In genomic region chr3:15269091-15269989, GRCh38 we compare ENCODE assay signal across 9 cellular contexts.
DNase-seq lines count a peak whose midpoint lies in the region; ATAC-seq and TF ChIP-seq lines count a peak whose summit lies in the region.
"Had no signal": no experiment of that assay in that cellular context is flagged by ENCODE, and none has a peak within 500 bp of the region (broad histone marks: within the 10 kb centered on the region; RNA-seq: fewer than 3 reads in every experiment).

No MANE protein-coding gene starts in this region.

- no peaks in the 10 kb centered on the region for H3K9me3 ChIP-seq in stomach smooth muscle (ENCODE audit: control insufficient read depth in 2 of 2, low read length in 2 of 2)

- H3K4me3 ChIP-seq in fibroblast of mammary gland (ENCODE audit: control insufficient read depth, low read depth, low read length) (no peak overlapping the region), stomach smooth muscle (ENCODE audit: low read length in 2 of 2) (peak overlapping the region in 1 of 2 donors; percentile 22)

- H3K9ac ChIP-seq in stomach smooth muscle (ENCODE audit: low read length in 2 of 2), result no peak overlapping the region

- no peaks in the 10 kb centered on the region for H3K27me3 ChIP-seq in stomach smooth muscle (ENCODE audit: control insufficient read depth in 1 of 2, insufficient read depth in 2 of 2, low read length in 2 of 2)

- DNase-seq in G401 (ENCODE audit: low spot score) (peak; percentile 97), fibroblast of mammary gland (ENCODE audit: low read depth) (peak; percentile 99), non-pigmented ciliary epithelial cell (ENCODE audit: low read depth) (peak; percentile 90), SKM-1 (lab: John Stamatoyannopoulos, UW; ENCODE audit: unreplicated experiment) (no peak)
- DNase-seq in activated T-helper 1 cell treated with anti-CD3 and anti-CD28 coated beads, Interleukin-2, amount 50 U/mL, for 16 hours (ENCODE audit: low read depth in 1 of 2, low spot score in 1 of 2), result peak; percentile 76 to 84

- in situ Hi-C loops in G401 (cut with HindIII; ENCODE audit: low sequenced_read_pairs), result no loop called here

- peak overlapping the region; percentile 37 for H3K27ac ChIP-seq in stomach smooth muscle (ENCODE audit: low read length)
- H3K27ac ChIP-seq: VCaP had no signal

- peaks cover 29% of the 10 kb centered on the region for H3K4me1 ChIP-seq in stomach smooth muscle (ENCODE audit: control insufficient read depth, insufficient read depth, low read length)

- ATAC-seq in HG02759 (IDR thresholded peaks at IDR 0.05; ENCODE audit: unreplicated experiment), result peak; percentile 63

- TF ChIP-seq CTCF in fibroblast of mammary gland (conservative IDR thresholded peaks at IDR 0.05; ENCODE audit: control insufficient read depth, insufficient read depth, low read depth, low read length), result no peak

- no peaks in the 10 kb centered on the region for H3K36me3 ChIP-seq in stomach smooth muscle (ENCODE audit: control insufficient read depth in 2 of 2, insufficient read depth in 2 of 2, low read length in 2 of 2)

TF ChIP-seq in PFSK-1, 5 proteins besides CTCF, POLR2A, EP300 and RAD21:
- TF ChIP-seq TAF1 (IDR thresholded peaks at IDR 0.05; ENCODE audit: borderline replicate concordance, insufficient read depth, low read length) (no peak), SIN3A (IDR thresholded peaks at IDR 0.05; ENCODE audit: borderline replicate concordance, insufficient read depth, low read length) (no peak), POLR2AphosphoS5 (IDR thresholded peaks at IDR 0.05; ENCODE audit: low read depth, low read length) (peak; percentile 36; the same call in 1 of the 2 replicates), FOXP2 (optimal IDR thresholded peaks at IDR 0.05; ENCODE audit: borderline replicate concordance, extremely low read depth, extremely low read length, insufficient read depth) (peak; percentile 78)
- TF ChIP-seq, protein P1, sequence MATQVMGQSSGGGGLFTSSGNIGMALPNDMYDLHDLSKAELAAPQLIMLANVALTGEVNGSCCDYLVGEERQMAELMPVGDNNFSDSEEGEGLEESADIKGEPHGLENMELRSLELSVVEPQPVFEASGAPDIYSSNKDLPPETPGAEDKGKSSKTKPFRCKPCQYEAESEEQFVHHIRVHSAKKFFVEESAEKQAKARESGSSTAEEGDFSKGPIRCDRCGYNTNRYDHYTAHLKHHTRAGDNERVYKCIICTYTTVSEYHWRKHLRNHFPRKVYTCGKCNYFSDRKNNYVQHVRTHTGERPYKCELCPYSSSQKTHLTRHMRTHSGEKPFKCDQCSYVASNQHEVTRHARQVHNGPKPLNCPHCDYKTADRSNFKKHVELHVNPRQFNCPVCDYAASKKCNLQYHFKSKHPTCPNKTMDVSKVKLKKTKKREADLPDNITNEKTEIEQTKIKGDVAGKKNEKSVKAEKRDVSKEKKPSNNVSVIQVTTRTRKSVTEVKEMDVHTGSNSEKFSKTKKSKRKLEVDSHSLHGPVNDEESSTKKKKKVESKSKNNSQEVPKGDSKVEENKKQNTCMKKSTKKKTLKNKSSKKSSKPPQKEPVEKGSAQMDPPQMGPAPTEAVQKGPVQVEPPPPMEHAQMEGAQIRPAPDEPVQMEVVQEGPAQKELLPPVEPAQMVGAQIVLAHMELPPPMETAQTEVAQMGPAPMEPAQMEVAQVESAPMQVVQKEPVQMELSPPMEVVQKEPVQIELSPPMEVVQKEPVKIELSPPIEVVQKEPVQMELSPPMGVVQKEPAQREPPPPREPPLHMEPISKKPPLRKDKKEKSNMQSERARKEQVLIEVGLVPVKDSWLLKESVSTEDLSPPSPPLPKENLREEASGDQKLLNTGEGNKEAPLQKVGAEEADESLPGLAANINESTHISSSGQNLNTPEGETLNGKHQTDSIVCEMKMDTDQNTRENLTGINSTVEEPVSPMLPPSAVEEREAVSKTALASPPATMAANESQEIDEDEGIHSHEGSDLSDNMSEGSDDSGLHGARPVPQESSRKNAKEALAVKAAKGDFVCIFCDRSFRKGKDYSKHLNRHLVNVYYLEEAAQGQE (IDR thresholded peaks at IDR 0.05; ENCODE audit: insufficient read depth in 1 of 2, low read depth in 2 of 2, low read length in 2 of 2), result no peak
